Comparison of ENCODE assay signal across 13 cellular contexts in genomic region chr10:25557136-25557535, GRCh38.
"Had no signal": no experiment of that assay in that cellular context is flagged by ENCODE, and none has a peak within 500 bp of the region (broad histone marks: within the 10 kb centered on the region; RNA-seq: fewer than 3 reads in every experiment).

No MANE protein-coding gene starts in this region.

- H3K9ac ChIP-seq: parathyroid adenoma had no signal

- H3K27me3 ChIP-seq: cardiac muscle cell, neutrophil had no signal

- H3K4me3 ChIP-seq: cardiac muscle cell had no signal

- H3K27me3 Mint-ChIP-seq: activated CD4-positive, alpha-beta T cell treated with anti-CD3 and anti-CD28 coated beads, Interleukin-2, amount 10 ng/mL, durations not matched to agents 24 days and 14 days; activated naive CD8-positive, alpha-beta T cell treated with anti-CD3 and anti-CD28 coated beads for 36 hours had no signal

- H3K36me3 ChIP-seq: cardiac muscle cell, neutrophil had no signal

- H3K4me1 ChIP-seq: parathyroid adenoma had no signal

- H3K27ac ChIP-seq: cardiac muscle cell, neutrophil, parathyroid adenoma had no signal

- H3K27ac Mint-ChIP-seq: activated B cell treated with CpG ODN at 0.5 μM for 24 hours; activated CD4-positive, alpha-beta T cell treated with anti-CD3 and anti-CD28 coated beads, Interleukin-2, amount 10 ng/mL, durations not matched to agents 24 days and 14 days; activated naive CD8-positive, alpha-beta T cell treated with anti-CD3 and anti-CD28 coated beads for 36 hours; activated T-helper 1 cell treated with anti-CD3 and anti-CD28 coated beads, Interleukin-12 subunit alpha, Interleukin-12 subunit beta, Interleukin-2, Interleukin-4 antibody, amounts not matched to agents 30 ng/mL and 10 ng/mL and 1 ng/mL, durations not matched to agents 14 hours and 24 hours and 36 hours; stimulated activated effector memory CD8-positive, alpha-beta T cell treated with anti-CD3 and anti-CD28 coated beads, Interleukin-12 subunit alpha, Interleukin-12 subunit beta, amount 100 ng/mL, for 72 hours had no signal

- H2AFZ ChIP-seq: parathyroid adenoma had no signal

- H3K4me1 Mint-ChIP-seq: activated CD4-positive, alpha-beta T cell treated with anti-CD3 and anti-CD28 coated beads, Interleukin-2, amount 10 ng/mL, durations not matched to agents 24 days and 14 days; activated naive CD8-positive, alpha-beta T cell treated with anti-CD3 and anti-CD28 coated beads for 36 hours; stimulated activated effector memory CD8-positive, alpha-beta T cell treated with anti-CD3 and anti-CD28 coated beads, Interleukin-12 subunit alpha, Interleukin-12 subunit beta, amount 100 ng/mL, for 72 hours had no signal

- H3K9me3 ChIP-seq: neutrophil had no signal

- DNase-seq: activated B cell treated with CpG ODN at 0.5 μM for 24 hours; activated CD4-positive, alpha-beta T cell treated with anti-CD3 and anti-CD28 coated beads, Interleukin-2, amount 10 ng/mL, durations not matched to agents 24 days and 14 days; activated naive CD8-positive, alpha-beta T cell treated with anti-CD3 and anti-CD28 coated beads for 36 hours; aorta; hypothalamus; kidney; stimulated activated CD4-positive, alpha-beta T cell treated with anti-CD3 and anti-CD28 coated beads, Interleukin-12 subunit alpha, Interleukin-12 subunit beta, amount 100 ng/mL, for 4 hours; stimulated activated CD4-positive, alpha-beta T cell treated with anti-CD3 and anti-CD28 coated beads, Interleukin-2, amount 100 ng/mL, for 24 hours had no signal

- H3K4me3 Mint-ChIP-seq: activated B cell treated with CpG ODN at 0.5 μM for 24 hours; activated CD4-positive, alpha-beta T cell treated with anti-CD3 and anti-CD28 coated beads, Interleukin-2, amount 10 ng/mL, durations not matched to agents 24 days and 14 days; activated naive CD8-positive, alpha-beta T cell treated with anti-CD3 and anti-CD28 coated beads for 36 hours; activated T-helper 1 cell treated with anti-CD3 and anti-CD28 coated beads, Interleukin-12 subunit alpha, Interleukin-12 subunit beta, Interleukin-2, Interleukin-4 antibody, amounts not matched to agents 30 ng/mL and 10 ng/mL and 1 ng/mL, durations not matched to agents 14 hours and 24 hours and 36 hours; stimulated activated effector memory CD8-positive, alpha-beta T cell treated with anti-CD3 and anti-CD28 coated beads, Interleukin-12 subunit alpha, Interleukin-12 subunit beta, amount 100 ng/mL, for 72 hours had no signal

- H3K36me3 Mint-ChIP-seq: activated naive CD8-positive, alpha-beta T cell treated with anti-CD3 and anti-CD28 coated beads for 36 hours; stimulated activated effector memory CD8-positive, alpha-beta T cell treated with anti-CD3 and anti-CD28 coated beads, Interleukin-12 subunit alpha, Interleukin-12 subunit beta, amount 100 ng/mL, for 72 hours had no signal

- ATAC-seq: stimulated activated effector memory CD8-positive, alpha-beta T cell treated with anti-CD3 and anti-CD28 coated beads, Interleukin-12 subunit alpha, Interleukin-12 subunit beta, amount 100 ng/mL, for 72 hours had no signal

- H3K9me3 Mint-ChIP-seq: activated B cell treated with CpG ODN at 0.5 μM for 24 hours; activated CD4-positive, alpha-beta T cell treated with anti-CD3 and anti-CD28 coated beads, Interleukin-2, amount 10 ng/mL, durations not matched to agents 24 days and 14 days; activated naive CD8-positive, alpha-beta T cell treated with anti-CD3 and anti-CD28 coated beads for 36 hours; activated T-helper 1 cell treated with anti-CD3 and anti-CD28 coated beads, Interleukin-12 subunit alpha, Interleukin-12 subunit beta, Interleukin-2, Interleukin-4 antibody, amounts not matched to agents 30 ng/mL and 10 ng/mL and 1 ng/mL, durations not matched to agents 14 hours and 24 hours and 36 hours had no signal
